Comparison of ENCODE assay signal across 1 cellular context in the genomic region with DNA sequence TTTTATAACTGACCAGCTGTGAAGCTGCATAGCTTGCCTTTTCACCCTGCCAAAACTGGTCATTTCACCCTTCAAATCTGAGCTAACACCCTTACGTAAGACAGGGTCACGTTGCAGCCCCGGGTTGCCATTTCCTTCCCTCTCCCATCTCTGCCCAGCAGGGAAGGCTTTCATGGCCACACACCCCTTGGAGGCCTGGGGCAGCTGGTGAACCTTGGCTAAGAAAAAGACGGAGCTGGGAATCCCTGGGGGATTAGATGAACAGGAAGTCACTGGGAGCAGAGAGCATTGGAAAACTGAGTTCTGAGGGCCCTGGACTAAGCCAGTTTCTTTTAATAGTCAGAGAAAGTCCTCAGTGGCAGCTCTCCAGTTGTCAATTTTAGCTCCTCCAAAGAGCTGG.
TF ChIP-seq lines count a peak whose summit lies in the region.

No MANE protein-coding gene starts in this region.

TF ChIP-seq in SK-N-SH, 30 proteins besides CTCF, POLR2A, EP300 and RAD21 (continued from another document):
- TF ChIP-seq MEF2A (IDR thresholded peaks at IDR 0.05; ENCODE audit: borderline replicate concordance, low read depth): no peak
- TF ChIP-seq SMC3 (IDR thresholded peaks at IDR 0.05; ENCODE audit: low read depth, low read length): no peak
- no peak for TF ChIP-seq FOSL2 (IDR thresholded peaks at IDR 0.05; ENCODE audit: borderline replicate concordance, low read depth)
